Comparison of ENCODE assay signal across 8 cellular contexts in genomic region chr6:7155871-7156579, GRCh38. TPM values are rescaled to one million over a fixed set of nuclear protein-coding genes. Genes with fewer than 3 reads are reported as not detected.
A peak's percentile ranks its signal among the peaks of the same experiment; 100 is the strongest.
DNase-seq lines count a peak whose midpoint lies in the region; ATAC-seq and TF ChIP-seq lines count a peak whose summit lies in the region.

No MANE protein-coding gene starts in this region.

- peaks cover 92% of the 10 kb centered on the region for H3K79me2 ChIP-seq in ACC112 (ENCODE audit: control insufficient read depth, insufficient read depth, low read length, unreplicated experiment)

- no peak for TF ChIP-seq CTCF in ascending aorta (IDR thresholded peaks at IDR 0.05)

- H3K27ac ChIP-seq in ACC112 (ENCODE audit: low read depth, low read length) (peak overlapping the region; percentile 72), ascending aorta (no peak overlapping the region)

- H3K4me3 ChIP-seq in ACC112 (ENCODE audit: low read depth, low read length) (peak overlapping the region; percentile 29; the same call in 1 of the 2 replicates), ascending aorta (no peak overlapping the region)

- no peaks in the 10 kb centered on the region for H3K36me3 ChIP-seq in ACC112 (ENCODE audit: insufficient read depth, low read length)
- H3K36me3 ChIP-seq in ascending aorta: no peaks in the 10 kb centered on the region

- no peak overlapping the region for H2AFZ ChIP-seq in ACC112 (ENCODE audit: low read length, unreplicated experiment)

- peaks cover 49% of the 10 kb centered on the region for H3K4me1 ChIP-seq in ACC112 (ENCODE audit: control insufficient read depth, insufficient read depth, low read length, unreplicated experiment)
- H3K4me1 ChIP-seq in ascending aorta: peaks cover 3 to 20% of the 10 kb centered on the region in 2 donors

- H3K27me3 ChIP-seq in ACC112 (ENCODE audit: insufficient read depth, low read length) (no peaks in the 10 kb centered on the region), ascending aorta (no peaks in the 10 kb centered on the region)

- H3K9me3 ChIP-seq in ascending aorta: no peaks in the 10 kb centered on the region

- peak; percentile 19 for DNase-seq in germinal center (ENCODE audit: low spot score)
- no peak for DNase-seq in NCI-H146 (lab: John Stamatoyannopoulos, UW)
- DNase-seq in Kasumi-1 (lab: John Stamatoyannopoulos, UW): no peak
- no peak for DNase-seq in ascending aorta (ENCODE audit: low spot score in 2 of 2)
- DNase-seq in DMS 273 treated with DMSO at 0.1 percent for 48 hours (lab: John Stamatoyannopoulos, UW): no peak

- peak; percentile 54 for ATAC-seq in GM19395 (IDR thresholded peaks at IDR 0.05; ENCODE audit: unreplicated experiment)
- ATAC-seq in HG03520 (IDR thresholded peaks at IDR 0.05; ENCODE audit: unreplicated experiment): peak; percentile 34

- intact Hi-C loops in ascending aorta (cut with DNase I): no loop called here

RNA-seq across cellular contexts. Expression of gene RREB1, which starts 48.3 kb away (rescaled TPM):
- total RNA-seq in ascending aorta: 48.9 TPM
